In genomic region chr1:7704214-7705047, GRCh38 we compare ENCODE assay signal across 8 cellular contexts.
DNase-seq lines count a peak whose midpoint lies in the region; ATAC-seq, FAIRE-seq and TF ChIP-seq lines count a peak whose summit lies in the region.

No MANE protein-coding gene starts in this region.

- H3K36me3 ChIP-seq in thyroid gland, result no peaks in the 10 kb centered on the region

- peak in 1 of 2 donors; percentile 63 for TF ChIP-seq POLR2A in thyroid gland (IDR thresholded peaks at IDR 0.05)

- DNase-seq in D721Med (ENCODE audit: insufficient read length, low spot score), result peak; percentile 75
- peak; percentile 88 for DNase-seq in KBM-7
- DNase-seq in glutamatergic neuron, result peak; percentile 99
- DNase-seq in pons (ENCODE audit: low spot score), result peak; percentile 87
- peak; percentile 90 to 91 for DNase-seq in thyroid gland

- H3K4me1 ChIP-seq in thyroid gland, result peaks cover 0 to 9% of the 10 kb centered on the region in 2 donors

- H3K4me3 ChIP-seq in thyroid gland (replicated peaks in 1 of 3), result peak overlapping the region in 1 of 3 donors; percentile 32

- ATAC-seq in GM21619 (IDR thresholded peaks at IDR 0.05; ENCODE audit: unreplicated experiment), result peak; percentile 98
- peak; percentile 99 for ATAC-seq in SK-N-SH treated with all-trans-retinoic acid at 6 μM for 48 hours

- H3K9me3 Mint-ChIP-seq in activated naive CD4-positive, alpha-beta T cell treated with anti-CD3 and anti-CD28 coated beads, Interleukin-2, amount 50 U/mL, for 24 hours, result no peaks in the 10 kb centered on the region
- H3K9me3 Mint-ChIP-seq in glutamatergic neuron (ENCODE audit: unreplicated experiment), result peaks cover 17% of the 10 kb centered on the region

- intact Hi-C loops in thyroid gland (cut with DNase I), result no loop called here

- WGBS in thyroid gland, 2 donors, result 0 to 3% methylated on average over 7 to 9 of the region's 151 CpGs

- H3K4me3 Mint-ChIP-seq in activated naive CD4-positive, alpha-beta T cell treated with anti-CD3 and anti-CD28 coated beads, Interleukin-2, amount 50 U/mL, for 24 hours, result peak overlapping the region; percentile 33
- no peak overlapping the region for H3K4me3 Mint-ChIP-seq in glutamatergic neuron (ENCODE audit: unreplicated experiment)

- peaks cover 36% of the 10 kb centered on the region for H3K27me3 Mint-ChIP-seq in activated naive CD4-positive, alpha-beta T cell treated with anti-CD3 and anti-CD28 coated beads, Interleukin-2, amount 50 U/mL, for 24 hours
- H3K27me3 Mint-ChIP-seq in glutamatergic neuron (ENCODE audit: unreplicated experiment), result peaks cover 18% of the 10 kb centered on the region

- H3K27me3 ChIP-seq in thyroid gland, result no peaks in the 10 kb centered on the region

- FAIRE-seq in D721Med (lab: Jason Lieb, UNC), result no peak

- H3K36me3 Mint-ChIP-seq in activated naive CD4-positive, alpha-beta T cell treated with anti-CD3 and anti-CD28 coated beads, Interleukin-2, amount 50 U/mL, for 24 hours, result no peaks in the 10 kb centered on the region
- no peaks in the 10 kb centered on the region for H3K36me3 Mint-ChIP-seq in glutamatergic neuron (ENCODE audit: unreplicated experiment)

- H3K27ac ChIP-seq in thyroid gland, result no peak overlapping the region

- peaks cover 17% of the 10 kb centered on the region for H3K4me1 Mint-ChIP-seq in activated naive CD4-positive, alpha-beta T cell treated with anti-CD3 and anti-CD28 coated beads, Interleukin-2, amount 50 U/mL, for 24 hours
- peaks cover 8% of the 10 kb centered on the region for H3K4me1 Mint-ChIP-seq in glutamatergic neuron (ENCODE audit: low read depth, unreplicated experiment)

- in situ Hi-C loops in KBM-7 (cut with MboI; ENCODE audit: low pct_unique_long_range_greater_than_20kb, low sequenced_read_pairs), result no loop called here

- H3K9me3 ChIP-seq in thyroid gland, result no peaks in the 10 kb centered on the region

- no peak overlapping the region for H3K27ac Mint-ChIP-seq in activated naive CD4-positive, alpha-beta T cell treated with anti-CD3 and anti-CD28 coated beads, Interleukin-2, amount 50 U/mL, for 24 hours
- no peak overlapping the region for H3K27ac Mint-ChIP-seq in glutamatergic neuron (ENCODE audit: unreplicated experiment)

- TF ChIP-seq CTCF in D721Med (IDR thresholded peaks at IDR 0.05; ENCODE audit: insufficient read depth, missing control alignments) (no peak), glutamatergic neuron (IDR thresholded peaks at IDR 0.05; ENCODE audit: partially characterized antibody, unreplicated experiment) (no peak), thyroid gland (IDR thresholded peaks at IDR 0.05) (no peak)

TF ChIP-seq in SK-N-SH treated with all-trans-retinoic acid at 6 μM for 48 hours, 23 proteins besides CTCF, POLR2A, EP300 and RAD21 (continues in another document):
- TF ChIP-seq ISL1 (CRISPR knock-in tag; IDR thresholded peaks at IDR 0.05), result no peak
- TF ChIP-seq ZFP30 (CRISPR knock-in tag; IDR thresholded peaks at IDR 0.05), result no peak
- TF ChIP-seq TCF4 (CRISPR knock-in tag; IDR thresholded peaks at IDR 0.05; ENCODE audit: borderline replicate concordance), result no peak
- TF ChIP-seq CREB5 (CRISPR knock-in tag; IDR thresholded peaks at IDR 0.05; ENCODE audit: low read depth), result no peak
- no peak for TF ChIP-seq ARNTL (CRISPR knock-in tag; IDR thresholded peaks at IDR 0.05; ENCODE audit: borderline replicate concordance, low read depth)
- TF ChIP-seq PPARA (CRISPR knock-in tag; IDR thresholded peaks at IDR 0.05; ENCODE audit: borderline replicate concordance), result no peak
- TF ChIP-seq CSRNP3 (CRISPR knock-in tag; IDR thresholded peaks at IDR 0.05), result no peak
- no peak for TF ChIP-seq ZC3H10 (CRISPR knock-in tag; IDR thresholded peaks at IDR 0.05)
- TF ChIP-seq ZNF70 (CRISPR knock-in tag; IDR thresholded peaks at IDR 0.05), result no peak
- no peak for TF ChIP-seq ZNF8 (CRISPR knock-in tag; IDR thresholded peaks at IDR 0.05)
- no peak for TF ChIP-seq PATZ1 (CRISPR knock-in tag; IDR thresholded peaks at IDR 0.05; ENCODE audit: borderline replicate concordance)
- TF ChIP-seq CSDC2 (CRISPR knock-in tag; IDR thresholded peaks at IDR 0.05), result no peak
- no peak for TF ChIP-seq TSHZ2 (CRISPR knock-in tag; IDR thresholded peaks at IDR 0.05)
- TF ChIP-seq ZFP3 (CRISPR knock-in tag; IDR thresholded peaks at IDR 0.05), result no peak
- TF ChIP-seq ZNF565 (CRISPR knock-in tag; conservative IDR thresholded peaks at IDR 0.05; ENCODE audit: low read depth), result no peak
- TF ChIP-seq, protein P1, sequence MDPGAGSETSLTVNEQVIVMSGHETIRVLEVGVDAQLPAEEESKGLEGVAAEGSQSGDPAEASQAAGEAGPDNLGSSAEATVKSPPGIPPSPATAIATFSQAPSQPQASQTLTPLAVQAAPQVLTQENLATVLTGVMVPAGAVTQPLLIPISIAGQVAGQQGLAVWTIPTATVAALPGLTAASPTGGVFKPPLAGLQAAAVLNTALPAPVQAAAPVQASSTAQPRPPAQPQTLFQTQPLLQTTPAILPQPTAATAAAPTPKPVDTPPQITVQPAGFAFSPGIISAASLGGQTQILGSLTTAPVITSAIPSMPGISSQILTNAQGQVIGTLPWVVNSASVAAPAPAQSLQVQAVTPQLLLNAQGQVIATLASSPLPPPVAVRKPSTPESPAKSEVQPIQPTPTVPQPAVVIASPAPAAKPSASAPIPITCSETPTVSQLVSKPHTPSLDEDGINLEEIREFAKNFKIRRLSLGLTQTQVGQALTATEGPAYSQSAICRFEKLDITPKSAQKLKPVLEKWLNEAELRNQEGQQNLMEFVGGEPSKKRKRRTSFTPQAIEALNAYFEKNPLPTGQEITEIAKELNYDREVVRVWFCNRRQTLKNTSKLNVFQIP (CRISPR knock-in tag; IDR thresholded peaks at IDR 0.05; ENCODE audit: borderline replicate concordance, low read depth), result no peak
- no peak for TF ChIP-seq TOX (CRISPR knock-in tag; IDR thresholded peaks at IDR 0.05; ENCODE audit: borderline replicate concordance)
- TF ChIP-seq RARB (CRISPR knock-in tag; IDR thresholded peaks at IDR 0.05), result no peak
- no peak for TF ChIP-seq ESRRG (CRISPR knock-in tag; IDR thresholded peaks at IDR 0.05)
